8 cellular contexts compared by ENCODE assay signal in genomic region chr2:222655748-222656543, GRCh38. TPM values are rescaled to one million over a fixed set of nuclear protein-coding genes. Genes with fewer than 3 reads are reported as not detected.
DNase-seq lines count a peak whose midpoint lies in the region; ATAC-seq and TF ChIP-seq lines count a peak whose summit lies in the region.

Gene FARSB (minus strand): TSS chr2:222656092. CDS start chr2:222656073, 19 bp downstream.

- peak in 1 of 2 donors; percentile 20 for TF ChIP-seq POLR2A in gastroesophageal sphincter (IDR thresholded peaks at IDR 0.05)

- DNase-seq in GM03348 (ENCODE audit: low spot score) (peak; percentile 98), HFF-Myc (ENCODE audit: extremely low read depth, low read depth) (peak; percentile 84), NAMALWA (ENCODE audit: low spot score) (peak; percentile 98), SK-N-DZ (ENCODE audit: low spot score) (peak; percentile 97), non-pigmented ciliary epithelial cell (ENCODE audit: low read depth) (peak; percentile 76), superior temporal gyrus (ENCODE audit: extremely low spot score) (peak; percentile 98)
- DNase-seq in activated naive CD4-positive, alpha-beta T cell treated with anti-CD3 and anti-CD28 coated beads for 36 hours: peak; percentile 94

- no peaks in the 10 kb centered on the region for H3K9me3 Mint-ChIP-seq in activated naive CD4-positive, alpha-beta T cell treated with anti-CD3 and anti-CD28 coated beads for 36 hours

- peaks cover 19% of the 10 kb centered on the region for H3K36me3 Mint-ChIP-seq in activated naive CD4-positive, alpha-beta T cell treated with anti-CD3 and anti-CD28 coated beads for 36 hours (ENCODE audit: low read depth)

- WGBS in gastroesophageal sphincter (ENCODE audit: low coverage in 1 of 2), 2 donors: 0% methylated on average over 15 to 26 of the region's 50 CpGs

- no peaks in the 10 kb centered on the region for H3K27me3 Mint-ChIP-seq in activated naive CD4-positive, alpha-beta T cell treated with anti-CD3 and anti-CD28 coated beads for 36 hours (ENCODE audit: low read depth)

- no peak for TF ChIP-seq EP300 in gastroesophageal sphincter (IDR thresholded peaks at IDR 0.05)

- ATAC-seq in gastroesophageal sphincter: peak; percentile 99

- TF ChIP-seq CTCF in HFF-Myc (IDR thresholded peaks at IDR 0.05; ENCODE audit: low read depth, low read length, missing control alignments) (no peak), gastroesophageal sphincter (IDR thresholded peaks at IDR 0.05) (peak in 1 of 4 experiments; percentile 5)

- peak within 1 kb of the TSS; percentile 98 for H3K27ac Mint-ChIP-seq in activated naive CD4-positive, alpha-beta T cell treated with anti-CD3 and anti-CD28 coated beads for 36 hours

- peaks cover 37% of the 10 kb centered on the region for H3K4me1 Mint-ChIP-seq in activated naive CD4-positive, alpha-beta T cell treated with anti-CD3 and anti-CD28 coated beads for 36 hours (ENCODE audit: low read depth)

- intact Hi-C loops in activated naive CD4-positive, alpha-beta T cell treated with anti-CD3 and anti-CD28 coated beads for 36 hours (cut with micrococcal nuclease): loop anchor here (1.0 to 10.0 kb wide), 9 partner anchors 34 to 1929 kb away; partner anchors contain the start of gene CUL3

- H3K9me3 ChIP-seq in gastroesophageal sphincter: no peaks in the 10 kb centered on the region

- no peaks in the 10 kb centered on the region for H3K36me3 ChIP-seq in gastroesophageal sphincter

- peaks cover 0 to 39% (median 13%) of the 10 kb centered on the region in 3 donors for H3K4me1 ChIP-seq in gastroesophageal sphincter

- H3K27ac ChIP-seq in gastroesophageal sphincter: peak within 1 kb of the TSS; percentile 64 to 92 (median 89)

- H3K4me3 ChIP-seq in HFF-Myc (replicated peaks; ENCODE audit: low read depth, low read length) (peak within 1 kb of the TSS; percentile 86), gastroesophageal sphincter (peak within 1 kb of the TSS; percentile 82 to 89)

- CTCF ChIA-PET in activated naive CD4-positive, alpha-beta T cell treated with anti-CD3 and anti-CD28 coated beads for 36 hours (lab: Charles Lee): interaction anchor here (0.8 to 1.5 kb wide), 2 partner anchors 14 to 52 kb away, joined by 3 read pairs; no protein-coding TSS in a partner anchor

- no peaks in the 10 kb centered on the region for H3K27me3 ChIP-seq in gastroesophageal sphincter

- peak within 1 kb of the TSS; percentile 98 for H3K4me3 Mint-ChIP-seq in activated naive CD4-positive, alpha-beta T cell treated with anti-CD3 and anti-CD28 coated beads for 36 hours

RNA-seq across cellular contexts. Expression of gene FARSB, which starts in this region (rescaled TPM):
- polyA plus RNA-seq in SK-N-DZ (2014; cell fraction: cytosol; rRNA removed): 37.8 and 43.6 TPM in 2 replicates
- polyA plus RNA-seq in SK-N-DZ (2014; cell fraction: nucleus; rRNA removed): 20.1 and 21.1 TPM in 2 replicates
- total RNA-seq in activated naive CD4-positive, alpha-beta T cell treated with anti-CD3 and anti-CD28 coated beads for 36 hours: 10 to 100 TPM; 46.4 to 46.8 TPM
- 10 to 100 TPM; 11.1 to 14.3 (median 13.0) TPM for total RNA-seq in gastroesophageal sphincter

Comparison
In these comparisons a context has a peak if more than half of its experiments do, and no peak if none do; other contexts are left out.
1. Peak in every context shown above with its lines: DNase-seq, ATAC-seq, H3K4me3 ChIP-seq and H3K27ac ChIP-seq.